Comparison of ENCODE assay signal across 13 cellular contexts in the genomic region with DNA sequence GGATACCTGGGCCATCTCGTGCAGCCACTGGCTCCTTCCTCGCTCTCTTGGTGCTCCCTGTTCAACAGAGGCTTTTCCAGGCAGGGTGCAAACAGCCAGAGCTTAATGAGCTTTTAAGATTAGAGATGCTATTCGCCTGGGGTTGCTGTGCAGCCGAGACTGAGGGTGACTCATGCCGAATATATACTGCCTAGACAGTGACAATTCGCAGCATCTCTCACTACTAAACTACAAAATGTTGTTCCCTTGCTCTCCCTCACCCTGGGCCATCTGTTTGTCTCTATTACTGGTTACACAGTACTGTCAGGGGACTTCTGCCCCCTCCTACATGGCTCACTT. TPM values are rescaled to one million over a fixed set of nuclear protein-coding genes. Genes with fewer than 3 reads are reported as not detected.
DNase-seq lines count a peak whose midpoint lies in the region; ATAC-seq and TF ChIP-seq lines count a peak whose summit lies in the region.
"Had no signal": no experiment of that assay in that cellular context is flagged by ENCODE, and none has a peak within 500 bp of the region (broad histone marks: within the 10 kb centered on the region; RNA-seq: fewer than 3 reads in every experiment).

No MANE protein-coding gene starts in this region.

- no TSS peak for BruUV-seq in HCT116 (replicated peaks; lab: Mats Ljungman, UMichigan)

- no peak overlapping the region for H3K23ac ChIP-seq in mesenchymal stem cell (ENCODE audit: low read length in 2 of 2)

- H3K9ac ChIP-seq in HCT116 (ENCODE audit: low read length) (no peak overlapping the region), mesenchymal stem cell (ENCODE audit: low read length) (no peak overlapping the region), neural progenitor cell (no peak overlapping the region)

- H3K4me1 ChIP-seq in HCT116 (ENCODE audit: control insufficient read depth in 1 of 2, insufficient read depth in 2 of 2, low read length in 2 of 2) (peaks cover 8 to 12% of the 10 kb centered on the region in 2 experiments; a peak in 2 of 4 replicates), mesenchymal stem cell (ENCODE audit: control insufficient read depth, insufficient read depth, low read depth, low read length) (peaks cover 12% of the 10 kb centered on the region), neural progenitor cell (peaks cover 5% of the 10 kb centered on the region)

- H4K20me1 ChIP-seq in HCT116 (ENCODE audit: insufficient read depth) (no peaks in the 10 kb centered on the region), neural progenitor cell (ENCODE audit: low read depth) (no peaks in the 10 kb centered on the region)

- no peak overlapping the region for H3K4me3 Mint-ChIP-seq in activated CD8-positive, alpha-beta T cell treated with anti-CD3 and anti-CD28 coated beads, Interleukin-2, amount 10 ng/mL, durations not matched to agents 7 days and 5 days
- H3K4me3 Mint-ChIP-seq in neural progenitor cell, result no peak overlapping the region

- H3F3A ChIP-seq in neural progenitor cell (ENCODE audit: low read depth), result peaks cover 48% of the 10 kb centered on the region

- peak; percentile 40 for ATAC-seq in HCT116
- ATAC-seq in activated CD8-positive, alpha-beta T cell treated with anti-CD3 and anti-CD28 coated beads, Interleukin-2, amount 10 ng/mL, durations not matched to agents 7 days and 5 days, result peak; percentile 33

- no peaks in the 10 kb centered on the region for H3K9me2 ChIP-seq in HCT116 (ENCODE audit: insufficient read depth)

- H3K27ac ChIP-seq in HCT116 (ENCODE audit: low read depth, low read length) (no peak overlapping the region), mesenchymal stem cell (ENCODE audit: low read length, poor library complexity, severe bottlenecking) (no peak overlapping the region), neural progenitor cell (no peak overlapping the region)
- H3K27ac ChIP-seq: heart left ventricle had no signal

- H2AK5ac ChIP-seq in mesenchymal stem cell (ENCODE audit: low read length, severe bottlenecking), result no peak overlapping the region

- no peak for TF ChIP-seq POLR2A in HCT116 (IDR thresholded peaks at IDR 0.05; ENCODE audit: borderline replicate concordance, extremely low read depth, insufficient read depth, insufficient read length)

- H4K8ac ChIP-seq in mesenchymal stem cell (ENCODE audit: low read length), result no peak overlapping the region

- no peaks in the 10 kb centered on the region for H3K36me3 Mint-ChIP-seq in activated CD8-positive, alpha-beta T cell treated with anti-CD3 and anti-CD28 coated beads, Interleukin-2, amount 10 ng/mL, durations not matched to agents 7 days and 5 days (ENCODE audit: low read depth)
- no peaks in the 10 kb centered on the region for H3K36me3 Mint-ChIP-seq in neural progenitor cell

- H3K27me3 ChIP-seq in HCT116 (ENCODE audit: insufficient read depth, low read length), result no peaks in the 10 kb centered on the region
- no peaks in the 10 kb centered on the region for H3K27me3 ChIP-seq in mesenchymal stem cell (ENCODE audit: control insufficient read depth in 1 of 2, insufficient read depth in 1 of 2, low read length in 2 of 2)
- H3K27me3 ChIP-seq in neural progenitor cell, result no peaks in the 10 kb centered on the region
- H3K27me3 ChIP-seq: heart left ventricle had no signal

- CTCF ChIA-PET in HCT116 (lab: Charles Lee), result no interaction called here
- CTCF ChIA-PET in activated CD8-positive, alpha-beta T cell treated with anti-CD3 and anti-CD28 coated beads, Interleukin-2, amount 10 ng/mL, durations not matched to agents 7 days and 5 days (lab: Charles Lee), result no interaction called here

- H3K14ac ChIP-seq in mesenchymal stem cell (ENCODE audit: low read length in 2 of 2), result no peak overlapping the region

- H2BK12ac ChIP-seq in mesenchymal stem cell (ENCODE audit: low read length in 2 of 2), result no peak overlapping the region

- H3K4me2 ChIP-seq in HCT116 (ENCODE audit: low read length), result peak overlapping the region; percentile 19
- H3K4me2 ChIP-seq in mesenchymal stem cell (ENCODE audit: low read length, poor library complexity, severe bottlenecking), result peak overlapping the region; percentile 20
- H3K4me2 ChIP-seq in neural progenitor cell, result no peak overlapping the region

- no peak overlapping the region for H3K18ac ChIP-seq in mesenchymal stem cell (ENCODE audit: low read depth in 1 of 2, low read length in 2 of 2)

- H2AFZ ChIP-seq in HCT116 (ENCODE audit: low read depth, low read length, poor library complexity, severe bottlenecking), result no peak overlapping the region
- no peak overlapping the region for H2AFZ ChIP-seq in mesenchymal stem cell (ENCODE audit: low read depth, low read length)
- H2AFZ ChIP-seq in neural progenitor cell (replicated peaks), result no peak overlapping the region

- H3K9me3 Mint-ChIP-seq in activated CD8-positive, alpha-beta T cell treated with anti-CD3 and anti-CD28 coated beads, Interleukin-2, amount 10 ng/mL, durations not matched to agents 7 days and 5 days (ENCODE audit: insufficient read depth), result no peaks in the 10 kb centered on the region
- peaks cover 8% of the 10 kb centered on the region for H3K9me3 Mint-ChIP-seq in neural progenitor cell

- no peak overlapping the region for H3K4ac ChIP-seq in mesenchymal stem cell (ENCODE audit: low read depth in 1 of 2, low read length in 2 of 2)

- in situ Hi-C loops in Caki2 (cut with HindIII; ENCODE audit: low pct_unique_long_range_greater_than_20kb, low sequenced_read_pairs), result no loop called here

- no peak for TF ChIP-seq CTCF in HCT116 (IDR thresholded peaks at IDR 0.05 in 2 of 3, conservative IDR thresholded peaks at IDR 0.05 in 1 of 3; ENCODE audit: borderline replicate concordance in 1 of 3, insufficient read depth in 1 of 3, low read depth in 2 of 3, low read length in 2 of 3)
- no peak for TF ChIP-seq CTCF in neural progenitor cell (IDR thresholded peaks at IDR 0.05)

- RAD21 ChIA-PET in HCT116 (lab: Charles Lee; ENCODE audit: low non-redundant PET in 1 of 2, low total read pairs in 2 of 2, uncharacterized antibody in 2 of 2, unreplicated experiment in 2 of 2), result no interaction called here

- 32% methylated on average over 6 of the region's 6 CpGs for WGBS in mesenchymal stem cell

- intact Hi-C loops in HCT116 (cut with micrococcal nuclease), result no loop called here

- no peak overlapping the region for H3K4me3 ChIP-seq in HCT116 (replicated peaks in 1 of 2; ENCODE audit: low read depth in 1 of 2, low read length in 2 of 2)
- no peak overlapping the region for H3K4me3 ChIP-seq in mesenchymal stem cell (ENCODE audit: insufficient read depth in 1 of 2, low read depth in 1 of 2, low read length in 2 of 2)
- H3K4me3 ChIP-seq in neural progenitor cell, result no peak overlapping the region
- H3K4me3 ChIP-seq: heart left ventricle, lung had no signal

- no peak overlapping the region for H4K91ac ChIP-seq in mesenchymal stem cell (ENCODE audit: low read length)

- peaks cover 0 to 18% of the 10 kb centered on the region in 2 experiments; a peak in 1 of 4 replicates for H3K9me3 ChIP-seq in HCT116 (ENCODE audit: control insufficient read depth in 1 of 2, insufficient read depth in 1 of 2, low read depth in 1 of 2, low read length in 2 of 2)
- no peaks in the 10 kb centered on the region for H3K9me3 ChIP-seq in mesenchymal stem cell (ENCODE audit: control insufficient read depth, low read length)
- H3K9me3 ChIP-seq in neural progenitor cell (ENCODE audit: low read depth), result no peaks in the 10 kb centered on the region
- H3K9me3 ChIP-seq: heart left ventricle had no signal

- DNase-seq in Caki2 (ENCODE audit: low read depth) (peak; percentile 20), HCT116 (ENCODE audit: low read depth, low spot score) (no peak), mesenchymal stem cell (peak; percentile 70), RPMI8226 (no peak), NAMALWA (ENCODE audit: low spot score) (no peak), neural progenitor cell (ENCODE audit: low spot score) (no peak)
- DNase-seq in activated CD8-positive, alpha-beta T cell treated with anti-CD3 and anti-CD28 coated beads, Interleukin-2, amount 10 ng/mL, durations not matched to agents 7 days and 5 days, result no peak
- DNase-seq: activated CD4-positive, alpha-beta T cell treated with anti-CD3 and anti-CD28 coated beads for 1 hour; activated naive CD4-positive, alpha-beta T cell treated with Interleukin-2 at 50 U/mL for 16 hours; heart left ventricle; NCI-H226; stimulated activated naive CD4-positive, alpha-beta T cell had no signal

- no peaks in the 10 kb centered on the region for H3K79me1 ChIP-seq in mesenchymal stem cell (replicated peaks; ENCODE audit: low read length, poor library complexity, severe bottlenecking)

- H3K79me2 ChIP-seq in HCT116 (ENCODE audit: insufficient read depth, low read length), result no peaks in the 10 kb centered on the region
- no peaks in the 10 kb centered on the region for H3K79me2 ChIP-seq in neural progenitor cell (ENCODE audit: low read depth)

- H3K27me3 Mint-ChIP-seq in activated CD8-positive, alpha-beta T cell treated with anti-CD3 and anti-CD28 coated beads, Interleukin-2, amount 10 ng/mL, durations not matched to agents 7 days and 5 days (ENCODE audit: low read depth), result peaks cover 3% of the 10 kb centered on the region
- peaks cover 23% of the 10 kb centered on the region for H3K27me3 Mint-ChIP-seq in neural progenitor cell (ENCODE audit: insufficient read depth, low read depth)

- H2BK5ac ChIP-seq in mesenchymal stem cell (ENCODE audit: low read depth, low read length, poor library complexity, severe bottlenecking), result no peak overlapping the region

- H3K36me3 ChIP-seq in HCT116 (ENCODE audit: control insufficient read depth in 1 of 2, insufficient read depth in 2 of 2, low read length in 2 of 2), result no peaks in the 10 kb centered on the region
- H3K36me3 ChIP-seq in mesenchymal stem cell (ENCODE audit: control insufficient read depth in 1 of 2, insufficient read depth in 2 of 2, low read depth in 1 of 2, low read length in 2 of 2), result no peaks in the 10 kb centered on the region
- no peaks in the 10 kb centered on the region for H3K36me3 ChIP-seq in neural progenitor cell
- H3K36me3 ChIP-seq: heart left ventricle had no signal

- TF ChIP-seq RAD21 in HCT116 (IDR thresholded peaks at IDR 0.05; ENCODE audit: low read depth), result no peak

- no peak overlapping the region for H2BK15ac ChIP-seq in mesenchymal stem cell (ENCODE audit: low read depth, poor library complexity, severe bottlenecking)

- no peaks in the 10 kb centered on the region for H3K4me1 Mint-ChIP-seq in activated CD8-positive, alpha-beta T cell treated with anti-CD3 and anti-CD28 coated beads, Interleukin-2, amount 10 ng/mL, durations not matched to agents 7 days and 5 days (ENCODE audit: low read depth)
- peaks cover 35% of the 10 kb centered on the region for H3K4me1 Mint-ChIP-seq in neural progenitor cell

- no peak overlapping the region for H2BK120ac ChIP-seq in mesenchymal stem cell (ENCODE audit: low read depth, low read length)

- H3K27ac Mint-ChIP-seq in activated CD8-positive, alpha-beta T cell treated with anti-CD3 and anti-CD28 coated beads, Interleukin-2, amount 10 ng/mL, durations not matched to agents 7 days and 5 days, result no peak overlapping the region
- no peak overlapping the region for H3K27ac Mint-ChIP-seq in neural progenitor cell

- POLR2A ChIA-PET in HCT116 (lab: Charles Lee), result no interaction called here
- POLR2A ChIA-PET in activated CD8-positive, alpha-beta T cell treated with anti-CD3 and anti-CD28 coated beads, Interleukin-2, amount 10 ng/mL, durations not matched to agents 7 days and 5 days (lab: Charles Lee), result no interaction called here

RNA-seq across cellular contexts. Expression of a gene that starts 26.0 kb away (rescaled TPM):
- total RNA-seq in Caki2 (2014; rRNA removed; shearing (Covaris generic); ENCODE audit: low replicate concordance), result 8.9 and 10.1 TPM in 2 replicates
- 10.4 TPM for total RNA-seq in HCT116 (2021; ENCODE audit: unreplicated experiment)
- polyA plus RNA-seq in HCT116 (2012), result 9.7 and 12.2 TPM in 2 replicates
- total RNA-seq in activated CD8-positive, alpha-beta T cell treated with anti-CD3 and anti-CD28 coated beads, Interleukin-2, amount 10 ng/mL, durations not matched to agents 7 days and 5 days, result 100 to 1,000 TPM; 103 to 106 TPM
- polyA plus RNA-seq in mesenchymal stem cell (2013, experiment 1 of 2), result 0.19 TPM
- polyA plus RNA-seq in mesenchymal stem cell (2013, experiment 2 of 2), result 0.26 TPM
- 12.4 and 18.0 TPM in 2 replicates for total RNA-seq in neural progenitor cell (ENCODE audit: low replicate concordance)

Comparison
In these comparisons a context has a peak if more than half of its experiments do, and no peak if none do; other contexts are left out.
1. DNase-seq: peak in Caki2 (single experiment) and mesenchymal stem cell (single experiment); none in HCT116 (single experiment), activated CD8-positive, alpha-beta T cell treated with anti-CD3 and anti-CD28 coated beads, Interleukin-2, amount 10 ng/mL, durations not matched to agents 7 days and 5 days (single experiment), RPMI8226 (single experiment), NAMALWA (single experiment) and neural progenitor cell (single experiment).